1 cellular context compared by ENCODE assay signal in genomic region chr9:19409406-19410194, GRCh38.
TF ChIP-seq lines count a peak whose summit lies in the region.

No MANE protein-coding gene starts in this region.

TF ChIP-seq in K562, 482 proteins besides CTCF, POLR2A, EP300 and RAD21 (continued from another document and continues in another):
- TF ChIP-seq E2F6 (IDR thresholded peaks at IDR 0.05; ENCODE audit: borderline replicate concordance in 1 of 2, extremely low read depth in 1 of 2, insufficient read depth in 1 of 2, insufficient read length in 1 of 2, low read depth in 1 of 2, low read length in 1 of 2, poor library complexity in 1 of 2, severe bottlenecking in 1 of 2) (no peak), ZBTB34 (CRISPR knock-in tag; IDR thresholded peaks at IDR 0.05) (no peak), CEBPZ (IDR thresholded peaks at IDR 0.05; ENCODE audit: borderline replicate concordance, low read depth, low read length) (no peak), REST (CRISPR knock-in tag; IDR thresholded peaks at IDR 0.05; ENCODE audit: low read depth) (no peak), ARID1B (IDR thresholded peaks at IDR 0.05) (0 out of 2 replicates have a peak, but pooled peaks have one; percentile 7), DIDO1 (tag; IDR thresholded peaks at IDR 0.05; ENCODE audit: low read depth) (no peak), MGA (IDR thresholded peaks at IDR 0.05) (no peak), ZNF764 (CRISPR knock-in tag; IDR thresholded peaks at IDR 0.05; ENCODE audit: low read depth) (no peak), SRF (CRISPR knock-in tag; IDR thresholded peaks at IDR 0.05) (peak in 1 of 2 experiments; percentile 59; a peak in 1 of 4 replicates), SMARCC2 (IDR thresholded peaks at IDR 0.05; ENCODE audit: low read depth) (no peak), STAT6 (CRISPR knock-in tag; IDR thresholded peaks at IDR 0.05) (no peak), SPI1 (IDR thresholded peaks at IDR 0.05; ENCODE audit: borderline replicate concordance, low read depth, low read length) (peak; percentile 58; the same call in 1 of the 2 replicates), GTF2A2 (tag; IDR thresholded peaks at IDR 0.05) (no peak), ZFP36 (IDR thresholded peaks at IDR 0.05; ENCODE audit: low read depth, low read length, partially characterized antibody) (no peak), HDAC2 (IDR thresholded peaks at IDR 0.05) (no peak), ZNF354B (CRISPR knock-in tag; IDR thresholded peaks at IDR 0.05) (no peak), TAF9B (IDR thresholded peaks at IDR 0.05; ENCODE audit: partially characterized antibody) (no peak)
